8 cellular contexts compared by ENCODE assay signal in genomic region chr2:176130153-176130916, GRCh38. TPM values are rescaled to one million over a fixed set of nuclear protein-coding genes. Genes with fewer than 3 reads are reported as not detected.
DNase-seq lines count a peak whose midpoint lies in the region; ATAC-seq lines count a peak whose summit lies in the region.

No MANE protein-coding gene starts in this region.

- DNase-seq in DMS79 treated with DMSO at 0.1 percent for 48 hours (lab: John Stamatoyannopoulos, UW) = peak; percentile 54
- peak; percentile 54 for DNase-seq in NCI-H748 treated with DMSO at 0.1 percent for 48 hours (lab: John Stamatoyannopoulos, UW)
- DNase-seq in ecto neural progenitor cell (ENCODE audit: low spot score) = peak; percentile 65
- DNase-seq in natural killer cell treated with Interleukin-12 subunit alpha and Interleukin-12 subunit beta and Interleukin-15 and Interleukin-18, amount 100 ng/mL, for 72 hours (ENCODE audit: low spot score) = no peak
- DNase-seq in nucleus accumbens (lab: John Stamatoyannopoulos, UW) = no peak
- no peak for DNase-seq in cortex of kidney (lab: John Stamatoyannopoulos, UW)
- DNase-seq in AG08396 (ENCODE audit: low spot score) = no peak

- no peak overlapping the region for H3K27ac Mint-ChIP-seq in natural killer cell treated with Interleukin-12 subunit alpha and Interleukin-12 subunit beta and Interleukin-15 and Interleukin-18, amount 100 ng/mL, for 72 hours

- ATAC-seq in natural killer cell treated with Interleukin-12 subunit alpha and Interleukin-12 subunit beta and Interleukin-15 and Interleukin-18, amount 100 ng/mL, for 72 hours = peak; percentile 63 to 64
- ATAC-seq in GM21825 (IDR thresholded peaks at IDR 0.05; ENCODE audit: unreplicated experiment) = no peak

- H3K9me3 Mint-ChIP-seq in natural killer cell treated with Interleukin-12 subunit alpha and Interleukin-12 subunit beta and Interleukin-15 and Interleukin-18, amount 100 ng/mL, for 72 hours = no peaks in the 10 kb centered on the region

- peaks cover 62 to 85% of the 10 kb centered on the region in 2 donors for H3K27me3 Mint-ChIP-seq in natural killer cell treated with Interleukin-12 subunit alpha and Interleukin-12 subunit beta and Interleukin-15 and Interleukin-18, amount 100 ng/mL, for 72 hours

- peaks cover 22 to 27% of the 10 kb centered on the region in 2 donors for H3K4me1 Mint-ChIP-seq in natural killer cell treated with Interleukin-12 subunit alpha and Interleukin-12 subunit beta and Interleukin-15 and Interleukin-18, amount 100 ng/mL, for 72 hours (ENCODE audit: low read depth in 2 of 2)

- peaks cover 20% of the 10 kb centered on the region for H3K36me3 Mint-ChIP-seq in natural killer cell treated with Interleukin-12 subunit alpha and Interleukin-12 subunit beta and Interleukin-15 and Interleukin-18, amount 100 ng/mL, for 72 hours

- peak overlapping the region; percentile 81 for H3K4me3 Mint-ChIP-seq in natural killer cell treated with Interleukin-12 subunit alpha and Interleukin-12 subunit beta and Interleukin-15 and Interleukin-18, amount 100 ng/mL, for 72 hours

RNA-seq across cellular contexts. Expression of gene HOXD8, which starts 0.8 kb away (rescaled TPM):
- total RNA-seq in natural killer cell treated with Interleukin-12 subunit alpha and Interleukin-12 subunit beta and Interleukin-15 and Interleukin-18, amount 100 ng/mL, for 72 hours = not detected

RNA-seq across cellular contexts. Expression of gene HOXD9, which starts 7.8 kb away (rescaled TPM):
- not detected for total RNA-seq in natural killer cell treated with Interleukin-12 subunit alpha and Interleukin-12 subunit beta and Interleukin-15 and Interleukin-18, amount 100 ng/mL, for 72 hours

RNA-seq across cellular contexts. Expression of gene HOXD10, which starts 13.8 kb away (rescaled TPM):
- total RNA-seq in natural killer cell treated with Interleukin-12 subunit alpha and Interleukin-12 subunit beta and Interleukin-15 and Interleukin-18, amount 100 ng/mL, for 72 hours = not detected

RNA-seq across cellular contexts. Expression of gene HOXD4, which starts 21.0 kb away (rescaled TPM):
- total RNA-seq in natural killer cell treated with Interleukin-12 subunit alpha and Interleukin-12 subunit beta and Interleukin-15 and Interleukin-18, amount 100 ng/mL, for 72 hours = not detected

RNA-seq across cellular contexts. Expression of gene HOXD11, which starts 23.3 kb away (rescaled TPM):
- total RNA-seq in natural killer cell treated with Interleukin-12 subunit alpha and Interleukin-12 subunit beta and Interleukin-15 and Interleukin-18, amount 100 ng/mL, for 72 hours = not detected

Comparison
In these comparisons a context has a peak if more than half of its experiments do, and no peak if none do; other contexts are left out.
1. DNase-seq: peak in DMS79 treated with DMSO at 0.1 percent for 48 hours (single experiment), NCI-H748 treated with DMSO at 0.1 percent for 48 hours (single experiment) and ecto neural progenitor cell (single experiment); none in natural killer cell treated with Interleukin-12 subunit alpha and Interleukin-12 subunit beta and Interleukin-15 and Interleukin-18, amount 100 ng/mL, for 72 hours (single experiment), nucleus accumbens (0 of 56), cortex of kidney (single experiment) and AG08396 (single experiment).